Comparison of ENCODE assay signal across 8 cellular contexts in the genomic region with DNA sequence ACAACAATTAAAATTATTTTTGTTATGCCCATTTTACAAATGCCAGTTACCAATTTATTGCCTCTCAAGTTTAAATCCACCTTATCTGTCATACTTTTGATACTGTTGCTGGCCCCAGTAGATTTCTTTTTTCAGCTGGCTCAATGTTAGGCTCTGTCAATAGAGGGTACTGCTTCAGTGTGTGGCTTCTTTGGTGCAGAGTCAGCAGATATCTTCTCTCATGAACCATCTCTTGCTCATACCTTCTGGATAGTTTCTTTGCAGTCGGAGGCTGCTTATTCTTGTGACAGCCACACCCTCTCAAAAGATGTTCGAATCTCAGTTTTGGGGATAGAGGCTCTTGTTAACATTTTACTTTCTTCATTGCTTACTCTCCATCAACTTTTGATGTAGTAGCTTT.
"Had no signal": no experiment of that assay in that cellular context is flagged by ENCODE, and none has a peak within 500 bp of the region (broad histone marks: within the 10 kb centered on the region; RNA-seq: fewer than 3 reads in every experiment).

No MANE protein-coding gene starts in this region.

- H3K9me3 ChIP-seq: HAP-1 had no signal

- H2AFZ ChIP-seq: GM23248 had no signal

- ATAC-seq: HCT116, K562 had no signal

- H3K4me3 ChIP-seq: GM23248, HAP-1, K562 had no signal

- H3K36me3 ChIP-seq: HAP-1 had no signal

- H3K4me1 ChIP-seq: HAP-1 had no signal

- FAIRE-seq: HTR-8/SVneo, K562 had no signal

- H3K9ac ChIP-seq: GM23248 had no signal

- H3K27ac ChIP-seq: GM23248 had no signal

- DNase-seq: GM23248, GOT3, HFFc6, KG1 had no signal
